Comparison of ENCODE assay signal across 21 cellular contexts in genomic region chr10:90937645-90938258, GRCh38. TPM values are rescaled to one million over a fixed set of nuclear protein-coding genes. Genes with fewer than 3 reads are reported as not detected.
DNase-seq lines count a peak whose midpoint lies in the region; ATAC-seq, FAIRE-seq and TF ChIP-seq lines count a peak whose summit lies in the region.
"Had no signal": no experiment of that assay in that cellular context is flagged by ENCODE, and none has a peak within 500 bp of the region (broad histone marks: within the 10 kb centered on the region; RNA-seq: fewer than 3 reads in every experiment).

No MANE protein-coding gene starts in this region.

- H3K27ac ChIP-seq in HepG2 (ENCODE audit: extremely low read length, insufficient read depth, low read length) (no peak overlapping the region), right lobe of liver (no peak overlapping the region), mesodermal cell (ENCODE audit: low read depth, low read length, severe bottlenecking) (peak overlapping the region; percentile 66)
- H3K27ac ChIP-seq: GM23248, HL-60 had no signal

- no peak for TF ChIP-seq RAD21 in HepG2 (CRISPR knock-in tag; IDR thresholded peaks at IDR 0.05)

- intact Hi-C loops in HepG2 (cut with micrococcal nuclease; ENCODE audit: unreplicated experiment): no loop called here
- intact Hi-C loops in right lobe of liver (cut with DNase I): no loop called here
- intact Hi-C loops in activated naive CD4-positive, alpha-beta T cell treated with anti-CD3 and anti-CD28 coated beads for 36 hours (cut with micrococcal nuclease): no loop called here
- intact Hi-C loops in MCF 10A (cut with micrococcal nuclease): no loop called here

- H3K27me3 ChIP-seq in HepG2 (ENCODE audit: control insufficient read depth in 1 of 2, insufficient read depth in 2 of 2, low read length in 2 of 2): no peaks in the 10 kb centered on the region
- no peaks in the 10 kb centered on the region for H3K27me3 ChIP-seq in right lobe of liver
- H3K27me3 ChIP-seq: MG63 had no signal

- H2AFZ ChIP-seq in HepG2 (ENCODE audit: low read length): no peak overlapping the region
- H2AFZ ChIP-seq: GM23248 had no signal

- no peaks in the 10 kb centered on the region for H3K36me3 Mint-ChIP-seq in activated naive CD4-positive, alpha-beta T cell treated with anti-CD3 and anti-CD28 coated beads for 36 hours (ENCODE audit: low read depth)
- no peaks in the 10 kb centered on the region for H3K36me3 Mint-ChIP-seq in MCF 10A (ENCODE audit: insufficient read depth, unreplicated experiment)

- no peaks in the 10 kb centered on the region for H3K9me3 ChIP-seq in HepG2 (ENCODE audit: low read length)
- H3K9me3 ChIP-seq in right lobe of liver: no peaks in the 10 kb centered on the region
- no peaks in the 10 kb centered on the region for H3K9me3 ChIP-seq in mesodermal cell (ENCODE audit: control insufficient read depth, low read length)
- H3K9me3 ChIP-seq: MG63 had no signal

- WGBS in HepG2 (ENCODE audit: low lambda C conversion rate): 71% methylated on average over 8 of the region's 8 CpGs
- WGBS in right lobe of liver (ENCODE audit: insufficient coverage, low coverage, low lambda C conversion rate, missing lambda C conversion rate): 73% methylated on average over 8 of the region's 8 CpGs
- WGBS in mesodermal cell (ENCODE audit: insufficient coverage in 2 of 2), 2 experiments: 76 to 86% methylated on average over 4 of the region's 8 CpGs

- H3K4me3 ChIP-seq in HepG2 (replicated peaks in 1 of 3; ENCODE audit: insufficient read depth in 1 of 3, low read depth in 2 of 3, low read length in 3 of 3): no peak overlapping the region
- no peak overlapping the region for H3K4me3 ChIP-seq in right lobe of liver
- no peak overlapping the region for H3K4me3 ChIP-seq in mesodermal cell (ENCODE audit: extremely low read depth, insufficient read depth, low read length, poor library complexity, severe bottlenecking)
- H3K4me3 ChIP-seq: GM23248, MG63 had no signal

- H3K27ac Mint-ChIP-seq in activated naive CD4-positive, alpha-beta T cell treated with anti-CD3 and anti-CD28 coated beads for 36 hours: no peak overlapping the region
- H3K27ac Mint-ChIP-seq in MCF 10A (ENCODE audit: low read depth, unreplicated experiment): no peak overlapping the region

- H3K27me3 Mint-ChIP-seq in activated naive CD4-positive, alpha-beta T cell treated with anti-CD3 and anti-CD28 coated beads for 36 hours (ENCODE audit: low read depth): peaks cover 3% of the 10 kb centered on the region
- no peaks in the 10 kb centered on the region for H3K27me3 Mint-ChIP-seq in MCF 10A (ENCODE audit: insufficient read depth, unreplicated experiment)

- H3K4me1 Mint-ChIP-seq in activated naive CD4-positive, alpha-beta T cell treated with anti-CD3 and anti-CD28 coated beads for 36 hours (ENCODE audit: low read depth): peaks cover 2% of the 10 kb centered on the region
- no peaks in the 10 kb centered on the region for H3K4me1 Mint-ChIP-seq in MCF 10A (ENCODE audit: insufficient read depth, unreplicated experiment)

- 0 out of 2 replicates have a peak overlapping the region, but pooled peaks have one; percentile 4 for H3K4me2 ChIP-seq in HepG2 (ENCODE audit: low read depth, low read length)

- TF ChIP-seq POLR2A in HepG2 (IDR thresholded peaks at IDR 0.05; ENCODE audit: insufficient read depth in 1 of 2, low read depth in 2 of 2, low read length in 2 of 2) (no peak), right lobe of liver (IDR thresholded peaks at IDR 0.05) (no peak)

- H3K4me1 ChIP-seq in HepG2 (ENCODE audit: insufficient read depth, low read length) (peaks cover 47% of the 10 kb centered on the region), right lobe of liver (no peaks in the 10 kb centered on the region), mesodermal cell (ENCODE audit: control insufficient read depth, insufficient read depth, low read length, poor library complexity, severe bottlenecking) (peaks cover 54% of the 10 kb centered on the region)

- H3K9me3 Mint-ChIP-seq in activated naive CD4-positive, alpha-beta T cell treated with anti-CD3 and anti-CD28 coated beads for 36 hours: no peaks in the 10 kb centered on the region
- no peaks in the 10 kb centered on the region for H3K9me3 Mint-ChIP-seq in MCF 10A (ENCODE audit: unreplicated experiment)

- DNase-seq in HepG2 (ENCODE audit: low spot score) (no peak), right lobe of liver (no peak), astrocyte of the hippocampus (ENCODE audit: low read depth, low spot score) (peak; percentile 31), COR-L47 (lab: John Stamatoyannopoulos, UW) (no peak), MCF 10A (ENCODE audit: unreplicated experiment) (no peak)
- DNase-seq in activated naive CD4-positive, alpha-beta T cell treated with anti-CD3 and anti-CD28 coated beads for 36 hours: no peak
- DNase-seq: 8988T, C1 segment of cervical spinal cord, DMS53, GF-D8, GM23248, KG1, MG63, NCI-H1092 treated with DMSO at 0.1 percent for 48 hours, NCI-H1694, NCI-H446, NCI-H748 treated with DMSO at 0.1 percent for 48 hours had no signal

- in situ Hi-C loops in HepG2 (cut with HindIII; ENCODE audit: extremely low pct_ligation_motif_present, low pct_unique_long_range_greater_than_20kb): no loop called here

- no peaks in the 10 kb centered on the region for H4K20me1 ChIP-seq in HepG2 (ENCODE audit: insufficient read depth, low read length)

- TF ChIP-seq CTCF in HepG2 (CRISPR knock-in tag; IDR thresholded peaks at IDR 0.05) (no peak), right lobe of liver (IDR thresholded peaks at IDR 0.05) (no peak), MCF 10A (IDR thresholded peaks at IDR 0.05; ENCODE audit: unreplicated experiment) (no peak)

- POLR2A ChIA-PET in HepG2 (lab: Yijun Ruan, JAX): no interaction called here
- POLR2A ChIA-PET in MCF 10A (lab: Yijun Ruan, JAX): interaction anchor here (0.6 kb wide), 1 partner anchor 147 kb away, joined by 3 read pairs; no protein-coding TSS in a partner anchor

- CTCF ChIA-PET in HepG2 (lab: Yijun Ruan, JAX; ENCODE audit: low intra/inter-chr PET ratio, low total read pairs): no interaction called here
- CTCF ChIA-PET in activated naive CD4-positive, alpha-beta T cell treated with anti-CD3 and anti-CD28 coated beads for 36 hours (lab: Charles Lee): no interaction called here
- CTCF ChIA-PET in MCF 10A (lab: Yijun Ruan, JAX): no interaction called here

- no peak overlapping the region for H3K4me3 Mint-ChIP-seq in activated naive CD4-positive, alpha-beta T cell treated with anti-CD3 and anti-CD28 coated beads for 36 hours
- no peak overlapping the region for H3K4me3 Mint-ChIP-seq in MCF 10A (ENCODE audit: unreplicated experiment)

- BruUV-seq in HepG2 (replicated peaks; lab: Mats Ljungman, UMichigan): no TSS peak
- BruUV-seq in MCF 10A (replicated peaks; lab: Mats Ljungman, UMichigan): no TSS peak

- H3K36me3 ChIP-seq in HepG2 (replicated peaks in 1 of 2; ENCODE audit: control insufficient read depth in 1 of 2, insufficient read depth in 2 of 2, low read length in 2 of 2): no peaks in the 10 kb centered on the region
- no peaks in the 10 kb centered on the region for H3K36me3 ChIP-seq in right lobe of liver
- H3K36me3 ChIP-seq in mesodermal cell (ENCODE audit: control insufficient read depth, insufficient read depth, low read length): no peaks in the 10 kb centered on the region
- H3K36me3 ChIP-seq: MG63 had no signal

- no peak for FAIRE-seq in HepG2 (lab: Jason Lieb, UNC)

- no peaks in the 10 kb centered on the region for H3K79me2 ChIP-seq in HepG2 (ENCODE audit: insufficient read depth, low read length)

- TF ChIP-seq EP300 in HepG2 (IDR thresholded peaks at IDR 0.05; ENCODE audit: low read depth in 2 of 2, low read length in 2 of 2): no peak
- TF ChIP-seq EP300 in HepG2 (CRISPR knock-in tag; IDR thresholded peaks at IDR 0.05; ENCODE audit: borderline replicate concordance): no peak

- ATAC-seq in HepG2: peak; percentile 65
- ATAC-seq in right lobe of liver: no peak
- ATAC-seq in GM18907 (IDR thresholded peaks at IDR 0.05; ENCODE audit: unreplicated experiment): no peak
- ATAC-seq: Right ventricle myocardium inferior had no signal

- H3K9ac ChIP-seq in HepG2 (ENCODE audit: insufficient read depth, low read depth, low read length): no peak overlapping the region
- H3K9ac ChIP-seq: GM23248 had no signal

TF ChIP-seq in HepG2, 621 proteins besides CTCF, POLR2A, EP300 and RAD21 (continues in another document):
- TF ChIP-seq THAP8 (CRISPR knock-in tag; IDR thresholded peaks at IDR 0.05; ENCODE audit: borderline replicate concordance): no peak

RNA-seq across cellular contexts. Expression of gene ANKRD1, which starts 16.9 kb away (rescaled TPM):
- total RNA-seq in HepG2 (2016; rRNA removed; fragmentation: Illumina TruSeq; extraction: Trizol): 19.4 and 26.4 TPM in 2 replicates
- total RNA-seq in HepG2 (2016; cell fraction: cytosol; rRNA removed; fragmentation: Illumina TruSeq; extraction: Trizol; ENCODE audit: low read depth): 6.3 and 6.9 TPM in 2 replicates
- 19.5 and 30.2 TPM in 2 replicates for total RNA-seq in HepG2 (2016; cell fraction: insoluble cytoplasmic fraction; rRNA removed; fragmentation: Illumina TruSeq; extraction: Trizol)
- total RNA-seq in HepG2 (2016; cell fraction: membrane; rRNA removed; fragmentation: Illumina TruSeq; extraction: Trizol): 11.3 and 14.1 TPM in 2 replicates
- 12.6 and 13.8 TPM in 2 replicates for total RNA-seq in HepG2 (2016; cell fraction: nucleus; rRNA removed; fragmentation: Illumina TruSeq; extraction: Trizol)
- polyA plus RNA-seq in HepG2 (2011; rRNA removed): 30.2 and 41.8 TPM in 2 replicates
- 30.2 and 31.0 TPM in 2 replicates for polyA plus RNA-seq in HepG2 (2011; cell fraction: cytosol; rRNA removed)
- polyA plus RNA-seq in HepG2 (2011; cell fraction: nucleus; rRNA removed): 21.7 and 24.5 TPM in 2 replicates
- polyA plus RNA-seq in HepG2 (2012): 10.9 and 13.5 TPM in 2 replicates
- polyA plus RNA-seq in HepG2 (2016; cell fraction: cytosol; fragmentation: Illumina TruSeq; extraction: Trizol; ENCODE audit: low read depth): 1.7 and 2.0 TPM in 2 replicates
- polyA plus RNA-seq in HepG2 (2016; cell fraction: insoluble cytoplasmic fraction; fragmentation: Illumina TruSeq; extraction: Trizol; ENCODE audit: low read depth): 21.2 and 22.2 TPM in 2 replicates
- polyA plus RNA-seq in HepG2 (2016; cell fraction: membrane; fragmentation: Illumina TruSeq; extraction: Trizol; ENCODE audit: low read depth): 3.4 TPM in 2 replicates
- 20.2 and 20.8 TPM in 2 replicates for polyA plus RNA-seq in HepG2 (2016; cell fraction: nucleus; fragmentation: Illumina TruSeq; extraction: Trizol; ENCODE audit: insufficient read depth, low read depth)
- 0.09 and 24.0 TPM in 2 replicates for polyA minus RNA-seq in HepG2 (2011; rRNA and poly(A)+ RNA removed; ENCODE audit: low replicate concordance)
- 29.2 and 42.8 TPM in 2 replicates for polyA minus RNA-seq in HepG2 (2011; cell fraction: cytosol; rRNA and poly(A)+ RNA removed)
- 23.3 and 24.9 TPM in 2 replicates for polyA minus RNA-seq in HepG2 (2011; cell fraction: nucleus; rRNA and poly(A)+ RNA removed)
- total RNA-seq in right lobe of liver: 1 to 10 TPM in 3 of 6 experiments, under 1 TPM in 2, not detected in 1; 0.34 to 5.0 (median 4.7) TPM
- 355 TPM for polyA plus RNA-seq in mesodermal cell (2013, experiment 1 of 2)
- polyA plus RNA-seq in mesodermal cell (2013, experiment 2 of 2): 350 TPM
- total RNA-seq in activated naive CD4-positive, alpha-beta T cell treated with anti-CD3 and anti-CD28 coated beads for 36 hours: not detected
- 0.20 and 0.65 TPM in 2 replicates for total RNA-seq in MCF 10A (2022)
